ENCODE assay signal across 10 cellular contexts in the genomic region with DNA sequence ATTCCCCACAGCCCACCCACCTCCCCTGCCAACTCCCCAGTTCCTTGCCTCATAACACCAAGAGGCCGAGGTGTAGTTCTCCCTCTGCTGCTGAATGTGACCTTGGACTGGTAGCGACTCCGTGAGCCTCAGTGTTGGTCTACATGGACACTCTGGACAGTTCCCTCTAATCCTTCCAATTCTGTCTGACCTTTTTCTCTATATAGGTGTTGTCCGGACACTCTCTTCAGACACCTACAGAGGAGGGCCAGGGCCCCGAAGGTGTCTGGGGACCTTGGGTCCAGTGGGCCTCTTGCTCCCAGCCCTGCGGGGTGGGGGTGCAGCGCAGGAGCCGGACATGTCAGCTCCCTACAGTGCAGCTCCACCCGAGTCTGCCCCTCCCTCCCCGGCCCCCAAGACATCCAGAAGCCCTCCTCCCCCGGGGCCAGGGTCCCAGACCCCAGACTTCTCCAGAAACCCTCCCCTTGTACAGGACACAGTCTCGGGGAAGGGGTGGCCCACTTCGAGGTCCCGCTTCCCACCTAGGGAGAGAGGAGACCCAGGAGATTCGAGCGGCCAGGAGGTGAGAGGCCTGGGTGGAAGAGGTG. TPM values are rescaled to one million over a fixed set of nuclear protein-coding genes. Genes with fewer than 3 reads are reported as not detected.
DNase-seq lines count a peak whose midpoint lies in the region; ATAC-seq and TF ChIP-seq lines count a peak whose summit lies in the region.
"Had no signal": no experiment of that assay in that cellular context is flagged by ENCODE, and none has a peak within 500 bp of the region (broad histone marks: within the 10 kb centered on the region; RNA-seq: fewer than 3 reads in every experiment).

No MANE protein-coding gene starts in this region.

- H3K9me3 ChIP-seq in esophagus (ENCODE audit: control insufficient read depth in 2 of 2, insufficient read depth in 1 of 2, low read depth in 1 of 2, low read length in 1 of 2) (no peaks in the 10 kb centered on the region), upper lobe of right lung (no peaks in the 10 kb centered on the region)

- H3K9me3 Mint-ChIP-seq in activated naive CD4-positive, alpha-beta T cell treated with anti-CD3 and anti-CD28 coated beads, Interleukin-2, amount 50 U/mL, for 72 hours = no peaks in the 10 kb centered on the region
- no peaks in the 10 kb centered on the region for H3K9me3 Mint-ChIP-seq in neural crest cell
- H3K9me3 Mint-ChIP-seq in activated T-cell treated with anti-CD3 and anti-CD28 coated beads, Interleukin-2, amount 50 U/mL, for 72 hours = no peaks in the 10 kb centered on the region

- peak overlapping the region; percentile 62 to 92 for H3K27ac ChIP-seq in esophagus (ENCODE audit: low read depth in 2 of 2, low read length in 1 of 2)
- peak overlapping the region; percentile 86 for H3K27ac ChIP-seq in upper lobe of right lung

- H3K27ac Mint-ChIP-seq in activated naive CD4-positive, alpha-beta T cell treated with anti-CD3 and anti-CD28 coated beads, Interleukin-2, amount 50 U/mL, for 72 hours = peak overlapping the region; percentile 34 to 64
- H3K27ac Mint-ChIP-seq in neural crest cell (ENCODE audit: unreplicated experiment) = no peak overlapping the region
- no peak overlapping the region for H3K27ac Mint-ChIP-seq in activated T-cell treated with anti-CD3 and anti-CD28 coated beads, Interleukin-2, amount 50 U/mL, for 72 hours

- H3K27me3 Mint-ChIP-seq in neural crest cell (ENCODE audit: low read depth) = peaks cover 22% of the 10 kb centered on the region
- peaks cover 14% of the 10 kb centered on the region for H3K27me3 Mint-ChIP-seq in activated T-cell treated with anti-CD3 and anti-CD28 coated beads, Interleukin-2, amount 50 U/mL, for 72 hours (ENCODE audit: low read depth)

- ATAC-seq in activated naive CD4-positive, alpha-beta T cell treated with anti-CD3 and anti-CD28 coated beads, Interleukin-2, amount 50 U/mL, for 72 hours = no peak
- no peak for ATAC-seq in upper lobe of right lung
- ATAC-seq in activated T-cell treated with anti-CD3 and anti-CD28 coated beads, Interleukin-2, amount 50 U/mL, for 72 hours (replicated peaks in 1 of 2) = no peak

- H3K36me3 ChIP-seq in esophagus (ENCODE audit: control insufficient read depth in 2 of 2, insufficient read depth in 2 of 2, low read length in 1 of 2) (peaks cover 5 to 16% of the 10 kb centered on the region in 2 donors), upper lobe of right lung (peaks cover 12% of the 10 kb centered on the region)

- peak overlapping the region; percentile 64 for H3K4me3 Mint-ChIP-seq in neural crest cell
- H3K4me3 Mint-ChIP-seq in activated T-cell treated with anti-CD3 and anti-CD28 coated beads, Interleukin-2, amount 50 U/mL, for 72 hours = peak overlapping the region in 1 of 2 donors; percentile 55

- no peaks in the 10 kb centered on the region for H3K36me3 Mint-ChIP-seq in activated naive CD4-positive, alpha-beta T cell treated with anti-CD3 and anti-CD28 coated beads, Interleukin-2, amount 50 U/mL, for 72 hours
- H3K36me3 Mint-ChIP-seq in neural crest cell (ENCODE audit: low read depth) = no peaks in the 10 kb centered on the region
- H3K36me3 Mint-ChIP-seq in activated T-cell treated with anti-CD3 and anti-CD28 coated beads, Interleukin-2, amount 50 U/mL, for 72 hours (ENCODE audit: insufficient read depth in 2 of 2) = peaks cover 0 to 3% of the 10 kb centered on the region in 2 donors

- WGBS in esophagus, 2 donors = 71 to 72% methylated on average over 16 of the region's 16 CpGs

- no peak for TF ChIP-seq CTCF in neural crest cell (conservative IDR thresholded peaks at IDR 0.05)
- TF ChIP-seq CTCF in upper lobe of right lung (IDR thresholded peaks at IDR 0.05) = no peak

- H3K4me3 ChIP-seq in esophagus (ENCODE audit: low read depth in 1 of 2, low read length in 2 of 2) = no peak overlapping the region
- no peak overlapping the region for H3K4me3 ChIP-seq in upper lobe of right lung

- no peaks in the 10 kb centered on the region for H3K27me3 ChIP-seq in esophagus (ENCODE audit: control insufficient read depth in 1 of 2, insufficient read depth in 2 of 2, low read length in 2 of 2)
- H3K27me3 ChIP-seq in upper lobe of right lung = no peaks in the 10 kb centered on the region

- H3K4me1 ChIP-seq in esophagus (ENCODE audit: control insufficient read depth in 2 of 2, insufficient read depth in 2 of 2, low read length in 1 of 2) (peaks cover 0 to 6% of the 10 kb centered on the region in 2 donors), upper lobe of right lung (peaks cover 44% of the 10 kb centered on the region)

- peaks cover 21% of the 10 kb centered on the region for H3K4me1 Mint-ChIP-seq in neural crest cell
- H3K4me1 Mint-ChIP-seq in activated T-cell treated with anti-CD3 and anti-CD28 coated beads, Interleukin-2, amount 50 U/mL, for 72 hours (ENCODE audit: low read depth) = peaks cover 36% of the 10 kb centered on the region

- no peak for DNase-seq in activated naive CD4-positive, alpha-beta T cell treated with anti-CD3 and anti-CD28 coated beads, Interleukin-2, amount 50 U/mL, for 72 hours (ENCODE audit: low spot score in 2 of 2)
- DNase-seq in activated naive CD4-positive, alpha-beta T cell treated with Interleukin-2 at 50 U/mL for 16 hours = no peak
- DNase-seq in neural crest cell (ENCODE audit: low read depth, low spot score) (no peak), upper lobe of right lung (no peak), NCI-H2196 treated with DMSO at 0.1 percent for 48 hours (lab: John Stamatoyannopoulos, UW; ENCODE audit: unreplicated experiment) (no peak)
- DNase-seq in effector CD8-positive, alpha-beta T cell (lab: John Stamatoyannopoulos, UW) = no peak
- no peak for DNase-seq in activated T-cell treated with anti-CD3 and anti-CD28 coated beads, Interleukin-2, amount 50 U/mL, for 72 hours
- DNase-seq: NCI-H446 treated with DMSO at 0.1 percent for 48 hours had no signal

- intact Hi-C loops in upper lobe of right lung (cut with DNase I) = no loop called here

RNA-seq across cellular contexts. Expression of a gene that starts 3.6 kb away (rescaled TPM):
- total RNA-seq in activated naive CD4-positive, alpha-beta T cell treated with anti-CD3 and anti-CD28 coated beads, Interleukin-2, amount 50 U/mL, for 72 hours = 1 to 10 TPM in 1 of 2 donors, under 1 TPM in 1; 0.96 to 2.9 TPM
- 100 to 1,000 TPM in 1 of 2 donors, 10 to 100 TPM in 1; 43.2 to 108 TPM for polyA plus RNA-seq in esophagus
- 0.32 and 0.44 TPM in 2 replicates for total RNA-seq in neural crest cell
- total RNA-seq in upper lobe of right lung = 99.2 TPM
- total RNA-seq in activated T-cell treated with anti-CD3 and anti-CD28 coated beads, Interleukin-2, amount 50 U/mL, for 72 hours = 1 to 10 TPM in 1 of 2 donors, under 1 TPM in 1; 0.86 to 2.6 TPM

RNA-seq across cellular contexts. Expression of a gene that starts 26.6 kb away (rescaled TPM):
- total RNA-seq in activated naive CD4-positive, alpha-beta T cell treated with anti-CD3 and anti-CD28 coated beads, Interleukin-2, amount 50 U/mL, for 72 hours = 100 to 1,000 TPM; 277 to 307 TPM
- 100 to 1,000 TPM in 1 of 2 donors, 10 to 100 TPM in 1; 99.3 to 101 TPM for polyA plus RNA-seq in esophagus
- total RNA-seq in neural crest cell (179 and 186 TPM in 2 replicates), upper lobe of right lung (325 TPM)
- total RNA-seq in activated T-cell treated with anti-CD3 and anti-CD28 coated beads, Interleukin-2, amount 50 U/mL, for 72 hours = 100 to 1,000 TPM; 373 to 495 TPM

RNA-seq across cellular contexts. Expression of a gene that starts 37.2 kb away (rescaled TPM):
- total RNA-seq in activated naive CD4-positive, alpha-beta T cell treated with anti-CD3 and anti-CD28 coated beads, Interleukin-2, amount 50 U/mL, for 72 hours = under 1 TPM; 0.66 to 0.89 TPM
- 1 to 10 TPM; 2.1 to 4.6 TPM for polyA plus RNA-seq in esophagus
- total RNA-seq in neural crest cell (1.2 and 1.3 TPM in 2 replicates), upper lobe of right lung (1.0 TPM)
- total RNA-seq in activated T-cell treated with anti-CD3 and anti-CD28 coated beads, Interleukin-2, amount 50 U/mL, for 72 hours = under 1 TPM in 1 of 2 donors, not detected in 1; 0.79 TPM
- total RNA-seq: SK-MEL-5 had no signal

RNA-seq across cellular contexts. Expression of a gene that starts 44.9 kb away (rescaled TPM):
- total RNA-seq in activated naive CD4-positive, alpha-beta T cell treated with anti-CD3 and anti-CD28 coated beads, Interleukin-2, amount 50 U/mL, for 72 hours = 1 to 10 TPM; 1.3 to 1.6 TPM
- 1,000 to 10,000 TPM; 1,189 to 4,054 TPM for polyA plus RNA-seq in esophagus
- total RNA-seq in neural crest cell = 5.3 and 5.5 TPM in 2 replicates
- total RNA-seq in upper lobe of right lung = 15.5 TPM
- total RNA-seq in activated T-cell treated with anti-CD3 and anti-CD28 coated beads, Interleukin-2, amount 50 U/mL, for 72 hours = 1 to 10 TPM; 1.3 to 1.5 TPM

Comparison
In these comparisons a context has a peak if more than half of its experiments do, and no peak if none do; other contexts are left out.
1. H3K27ac Mint-ChIP-seq: peak in activated naive CD4-positive, alpha-beta T cell treated with anti-CD3 and anti-CD28 coated beads, Interleukin-2, amount 50 U/mL, for 72 hours (2 of 2); none in neural crest cell (single experiment) and activated T-cell treated with anti-CD3 and anti-CD28 coated beads, Interleukin-2, amount 50 U/mL, for 72 hours (single experiment).
2. RNA of a gene that starts 3.6 kb away (total RNA-seq): 99.2 TPM in upper lobe of right lung (single experiment); 0.96 to 2.9 TPM in activated naive CD4-positive, alpha-beta T cell treated with anti-CD3 and anti-CD28 coated beads, Interleukin-2, amount 50 U/mL, for 72 hours, 0.86 to 2.6 TPM in activated T-cell treated with anti-CD3 and anti-CD28 coated beads, Interleukin-2, amount 50 U/mL, for 72 hours and 0.32 to 0.44 TPM in neural crest cell; every median in the first group is over 10 times any median in the second.